In the genomic region with DNA sequence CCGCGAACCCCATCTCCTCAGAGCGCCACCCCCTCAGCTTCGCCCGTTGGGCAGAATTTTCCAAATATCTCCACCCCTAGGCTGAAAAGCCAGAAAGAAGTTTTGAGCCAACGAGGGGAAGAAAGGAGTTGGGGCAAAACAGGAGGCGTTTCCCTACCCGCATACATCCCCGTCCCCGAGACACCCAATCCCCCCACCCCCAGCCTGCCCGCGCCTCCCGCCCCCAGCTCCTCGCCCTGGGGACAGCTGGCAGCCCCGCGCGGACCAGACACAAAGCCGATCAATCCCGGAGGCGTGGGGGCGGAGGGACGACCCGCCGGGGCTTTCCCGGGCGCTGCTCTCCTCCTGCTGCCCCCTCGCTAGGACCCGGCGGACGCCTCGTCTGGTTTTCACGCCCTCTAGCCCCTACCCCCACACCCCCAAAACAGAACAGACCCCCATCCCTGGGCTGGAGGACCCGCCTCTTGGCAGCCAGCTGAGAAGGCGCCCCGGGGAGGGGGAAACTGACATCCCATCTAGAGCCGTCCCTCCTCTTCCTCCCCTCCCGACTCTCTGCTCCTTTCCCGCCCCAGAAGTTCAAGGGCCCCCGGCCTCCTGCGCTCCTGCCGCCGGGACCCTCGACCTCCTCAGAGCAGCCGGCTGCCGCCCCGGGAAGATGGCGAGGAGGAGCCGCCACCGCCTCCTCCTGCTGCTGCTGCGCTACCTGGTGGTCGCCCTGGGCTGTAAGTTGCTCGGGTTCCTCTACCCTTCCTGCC, we compare ENCODE assay signal across 8 cellular contexts. TPM values are rescaled to one million over a fixed set of nuclear protein-coding genes. Genes with fewer than 3 reads are reported as not detected.
DNase-seq lines count a peak whose midpoint lies in the region; ATAC-seq and TF ChIP-seq lines count a peak whose summit lies in the region.

A gene with protein sequence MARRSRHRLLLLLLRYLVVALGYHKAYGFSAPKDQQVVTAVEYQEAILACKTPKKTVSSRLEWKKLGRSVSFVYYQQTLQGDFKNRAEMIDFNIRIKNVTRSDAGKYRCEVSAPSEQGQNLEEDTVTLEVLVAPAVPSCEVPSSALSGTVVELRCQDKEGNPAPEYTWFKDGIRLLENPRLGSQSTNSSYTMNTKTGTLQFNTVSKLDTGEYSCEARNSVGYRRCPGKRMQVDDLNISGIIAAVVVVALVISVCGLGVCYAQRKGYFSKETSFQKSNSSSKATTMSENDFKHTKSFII (plus strand): TSS at position 92 of the 755 bp plus-strand sequence. CDS start 564 bp downstream, at position 656.

- H3K36me3 ChIP-seq in BLaER1 treated with 17β-estradiol and CSF1 and Interleukin-3, amounts not matched to agents 10 nM and 100 nM, result no peaks in the 10 kb centered on the region; a peak in 1 of 22 replicates
- no peaks in the 10 kb centered on the region for H3K36me3 ChIP-seq in brain microvascular endothelial cell (replicated peaks)

- H3K4me3 Mint-ChIP-seq in T-helper 2 cell treated with Interferon-gamma antibody and Interleukin-4, amounts not matched to agents 5 μg/mL and 100 μg/mL, for 36 hours, result peak within 1 kb of the TSS; percentile 79
- peak within 1 kb of the TSS; percentile 63 to 87 (median 71) for H3K4me3 Mint-ChIP-seq in immature natural killer cell

- in situ Hi-C loops in brain microvascular endothelial cell (cut with HindIII; ENCODE audit: low pct_ligation_motif_present, low sequenced_read_pairs), result no loop called here

- peaks cover 41% of the 10 kb centered on the region for H3K27me3 Mint-ChIP-seq in T-helper 2 cell treated with Interferon-gamma antibody and Interleukin-4, amounts not matched to agents 5 μg/mL and 100 μg/mL, for 36 hours (ENCODE audit: low read depth)
- H3K27me3 Mint-ChIP-seq in immature natural killer cell (ENCODE audit: low read depth in 3 of 3), result peaks cover 6 to 30% (median 13%) of the 10 kb centered on the region in 3 donors

- H3K9me3 Mint-ChIP-seq in T-helper 2 cell treated with Interferon-gamma antibody and Interleukin-4, amounts not matched to agents 5 μg/mL and 100 μg/mL, for 36 hours, result no peaks in the 10 kb centered on the region
- H3K9me3 Mint-ChIP-seq in immature natural killer cell, result peaks cover 0 to 4% (median 0%) of the 10 kb centered on the region in 6 donors

- H3K4me1 ChIP-seq in BLaER1 treated with 17β-estradiol and CSF1 and Interleukin-3, amounts not matched to agents 10 nM and 100 nM, result peaks cover 11 to 30% (median 26%) of the 10 kb centered on the region in 10 experiments; a peak in 19 of 20 replicates

- no peaks in the 10 kb centered on the region for H3K9me3 ChIP-seq in BLaER1 treated with 17β-estradiol and CSF1 and Interleukin-3, amounts not matched to agents 10 nM and 100 nM (replicated peaks in 1 of 11)

- no peak within 1 kb of the TSS for H3K27ac Mint-ChIP-seq in T-helper 2 cell treated with Interferon-gamma antibody and Interleukin-4, amounts not matched to agents 5 μg/mL and 100 μg/mL, for 36 hours
- H3K27ac Mint-ChIP-seq in immature natural killer cell, result no peak within 1 kb of the TSS

- H3K4me1 Mint-ChIP-seq in T-helper 2 cell treated with Interferon-gamma antibody and Interleukin-4, amounts not matched to agents 5 μg/mL and 100 μg/mL, for 36 hours (ENCODE audit: low read depth), result peaks cover 18% of the 10 kb centered on the region
- peaks cover 16 to 19% of the 10 kb centered on the region in 2 donors for H3K4me1 Mint-ChIP-seq in immature natural killer cell

- H3K9ac ChIP-seq in BLaER1 treated with 17β-estradiol and CSF1 and Interleukin-3, amounts not matched to agents 10 nM and 100 nM, result peak within 1 kb of the TSS; percentile 64 to 86 (median 81)

- ATAC-seq in GM19351 (IDR thresholded peaks at IDR 0.05; ENCODE audit: unreplicated experiment) (peak; percentile 67), HG03442 (IDR thresholded peaks at IDR 0.05; ENCODE audit: unreplicated experiment) (peak; percentile 69)

- H3K4me2 ChIP-seq in BLaER1 treated with 17β-estradiol and CSF1 and Interleukin-3, amounts not matched to agents 10 nM and 100 nM, result peak within 1 kb of the TSS; percentile 84 to 98 (median 93)

- H3K4me3 ChIP-seq in BLaER1 treated with 17β-estradiol and CSF1 and Interleukin-3, amounts not matched to agents 10 nM and 100 nM, result peak within 1 kb of the TSS; percentile 67 to 86 (median 76)
- peak within 1 kb of the TSS; percentile 68 for H3K4me3 ChIP-seq in brain microvascular endothelial cell (ENCODE audit: low read depth, low read length)

- peak; percentile 59 for DNase-seq in T-helper 2 cell treated with Interferon-gamma antibody and Interleukin-4, amounts not matched to agents 5 μg/mL and 100 μg/mL, for 36 hours (ENCODE audit: low spot score)
- no peak for DNase-seq in brain microvascular endothelial cell
- DNase-seq in immature natural killer cell, result peak in 1 of 3 donors; percentile 17
- peak in 2 of 3 donors; percentile 14 to 26 for DNase-seq in stimulated activated CD4-positive, alpha-beta T cell treated with anti-CD3 and anti-CD28 coated beads, Interleukin-12 subunit alpha, Interleukin-12 subunit beta, amount 100 ng/mL, for 48 hours (ENCODE audit: low read depth in 2 of 3, low spot score in 1 of 3)
- DNase-seq in HT-29 (ENCODE audit: low spot score), result no peak

- H3K27me3 ChIP-seq in BLaER1 treated with 17β-estradiol and CSF1 and Interleukin-3, amounts not matched to agents 10 nM and 100 nM, result peaks cover 0 to 18% (median 0%) of the 10 kb centered on the region in 11 experiments; a peak in 7 of 22 replicates
- H3K27me3 ChIP-seq in brain microvascular endothelial cell (replicated peaks), result no peaks in the 10 kb centered on the region

- peak; percentile 60 for TF ChIP-seq CTCF in brain microvascular endothelial cell (IDR thresholded peaks at IDR 0.05; ENCODE audit: low read depth, low read length, missing control alignments)

- H3K27ac ChIP-seq in BLaER1 treated with 17β-estradiol and CSF1 and Interleukin-3, amounts not matched to agents 10 nM and 100 nM, result peak within 1 kb of the TSS in 10 of 11 experiments; percentile 4 to 86 (median 78); a peak in 19 of 22 replicates
- H3K27ac ChIP-seq in brain microvascular endothelial cell, result no peak within 1 kb of the TSS

- no peaks in the 10 kb centered on the region for H4K20me1 ChIP-seq in BLaER1 treated with 17β-estradiol and CSF1 and Interleukin-3, amounts not matched to agents 10 nM and 100 nM

- H3K36me3 Mint-ChIP-seq in T-helper 2 cell treated with Interferon-gamma antibody and Interleukin-4, amounts not matched to agents 5 μg/mL and 100 μg/mL, for 36 hours (ENCODE audit: low read depth), result no peaks in the 10 kb centered on the region
- H3K36me3 Mint-ChIP-seq in immature natural killer cell, result no peaks in the 10 kb centered on the region

RNA-seq across cellular contexts. Expression of the gene that starts here (rescaled TPM):
- not detected for polyA plus RNA-seq in immature natural killer cell
- total RNA-seq in HT-29 (2014; rRNA removed; shearing (Covaris generic)), result not detected in 2 replicates

Comparison
In these comparisons a context has a peak if more than half of its experiments do, and no peak if none do; other contexts are left out.
1. DNase-seq: peak in T-helper 2 cell treated with Interferon-gamma antibody and Interleukin-4, amounts not matched to agents 5 μg/mL and 100 μg/mL, for 36 hours (single experiment) and stimulated activated CD4-positive, alpha-beta T cell treated with anti-CD3 and anti-CD28 coated beads, Interleukin-12 subunit alpha, Interleukin-12 subunit beta, amount 100 ng/mL, for 48 hours (2 of 3); none in brain microvascular endothelial cell (single experiment) and HT-29 (single experiment).